ENCODE assay signal across 8 cellular contexts in the genomic region with DNA sequence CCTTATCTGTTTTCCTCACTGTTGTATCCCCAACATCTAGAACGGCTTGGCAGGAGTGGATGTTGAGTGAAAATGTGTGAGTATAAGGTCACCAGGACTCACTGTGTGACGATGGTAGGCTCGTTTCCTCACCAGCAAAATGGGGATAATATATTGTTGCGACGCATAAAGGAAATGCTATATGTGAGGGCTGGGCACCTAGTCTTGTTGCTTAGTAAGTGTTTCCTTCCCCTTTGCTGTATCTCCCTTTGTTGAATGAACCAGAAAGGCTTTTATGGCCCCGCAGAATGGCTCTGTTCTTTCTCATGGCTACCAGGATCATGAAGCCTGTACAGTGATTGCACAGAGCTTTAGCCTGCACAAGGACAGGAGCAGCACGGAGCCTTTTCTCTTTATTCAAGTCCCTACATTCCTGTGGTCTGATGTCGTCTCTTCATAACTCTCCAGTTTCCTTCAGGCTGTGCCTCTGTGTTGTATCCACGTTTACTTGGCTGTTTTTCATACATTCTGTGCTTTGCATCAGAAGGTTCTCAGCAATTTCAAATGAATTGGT. TPM values are rescaled to one million over a fixed set of nuclear protein-coding genes. Genes with fewer than 3 reads are reported as not detected.
DNase-seq lines count a peak whose midpoint lies in the region; ATAC-seq and TF ChIP-seq lines count a peak whose summit lies in the region.

No MANE protein-coding gene starts in this region.

- DNase-seq in EL (peak; percentile 91), Panc1 (ENCODE audit: low read depth, low spot score) (no peak), endothelial cell (ENCODE audit: low spot score) (no peak), GM19238 (ENCODE audit: insufficient read length, low spot score) (no peak), DMS 273 treated with DMSO at 0.1 percent for 48 hours (lab: John Stamatoyannopoulos, UW) (no peak)
- peak in 7 of 9 donors; percentile 20 to 48 (median 32) for DNase-seq in naive thymus-derived CD4-positive, alpha-beta T cell

- no peaks in the 10 kb centered on the region for H3K27me3 ChIP-seq in Panc1 (ENCODE audit: control insufficient read depth, insufficient read depth, low read length)
- no peaks in the 10 kb centered on the region for H3K27me3 ChIP-seq in naive thymus-derived CD4-positive, alpha-beta T cell (ENCODE audit: control insufficient read depth in 2 of 2, insufficient read depth in 2 of 2, low read length in 2 of 2)

- POLR2A ChIA-PET in Panc1 (lab: Charles Lee), result no interaction called here
- POLR2A ChIA-PET in naive thymus-derived CD4-positive, alpha-beta T cell (lab: Charles Lee), result interaction anchor here (0.9 to 1.0 kb wide), 2 partner anchors 13 to 59 kb away, joined by 3 to 4 read pairs; no protein-coding TSS in a partner anchor

- peaks cover 3% of the 10 kb centered on the region for H3K27me3 Mint-ChIP-seq in endothelial cell (ENCODE audit: unreplicated experiment)
- H3K27me3 Mint-ChIP-seq in naive thymus-derived CD4-positive, alpha-beta T cell, result no peaks in the 10 kb centered on the region

- H3K9me3 Mint-ChIP-seq in endothelial cell (ENCODE audit: unreplicated experiment), result no peaks in the 10 kb centered on the region
- peaks cover 0 to 3% (median 0%) of the 10 kb centered on the region in 11 donors for H3K9me3 Mint-ChIP-seq in naive thymus-derived CD4-positive, alpha-beta T cell

- in situ Hi-C loops in Panc1 (cut with HindIII; ENCODE audit: low pct_unique_long_range_greater_than_20kb, low sequenced_read_pairs), result no loop called here

- H3K27ac Mint-ChIP-seq in endothelial cell (ENCODE audit: unreplicated experiment), result peak overlapping the region; percentile 98
- H3K27ac Mint-ChIP-seq in naive thymus-derived CD4-positive, alpha-beta T cell, result peak overlapping the region; percentile 65 to 95 (median 85)

- TF ChIP-seq CTCF in Panc1 (IDR thresholded peaks at IDR 0.05) (no peak), endothelial cell (IDR thresholded peaks at IDR 0.05; ENCODE audit: unreplicated experiment) (no peak)

- peak; percentile 72 for ATAC-seq in Panc1
- ATAC-seq in naive thymus-derived CD4-positive, alpha-beta T cell, result peak; percentile 83
- ATAC-seq in HG03097 (IDR thresholded peaks at IDR 0.05; ENCODE audit: low FRiP score, unreplicated experiment), result no peak
- ATAC-seq in HG02970 (IDR thresholded peaks at IDR 0.05; ENCODE audit: low FRiP score, unreplicated experiment), result no peak

- H3K9me3 ChIP-seq in Panc1 (ENCODE audit: control insufficient read depth, insufficient read depth, low read depth, low read length), result no peaks in the 10 kb centered on the region
- no peaks in the 10 kb centered on the region for H3K9me3 ChIP-seq in naive thymus-derived CD4-positive, alpha-beta T cell (ENCODE audit: control insufficient read depth in 2 of 3, low read length in 3 of 3)

- peak overlapping the region; percentile 29 for H3K4me3 Mint-ChIP-seq in endothelial cell (ENCODE audit: unreplicated experiment)
- H3K4me3 Mint-ChIP-seq in naive thymus-derived CD4-positive, alpha-beta T cell, result peak overlapping the region; percentile 67 to 87 (median 78)

- peaks cover 4% of the 10 kb centered on the region; the same call in 1 of the 2 replicates for H3K36me3 ChIP-seq in Panc1 (ENCODE audit: control insufficient read depth, insufficient read depth, low read length)
- no peaks in the 10 kb centered on the region for H3K36me3 ChIP-seq in naive thymus-derived CD4-positive, alpha-beta T cell (ENCODE audit: control insufficient read depth in 2 of 3, insufficient read depth in 3 of 3, low read length in 3 of 3)

- H3K4me3 ChIP-seq in Panc1 (ENCODE audit: low read depth in 2 of 2, low read length in 2 of 2), result 0 out of 4 replicates have a peak overlapping the region, but pooled peaks of 1 of the 2 experiments have one; percentile 2
- H3K4me3 ChIP-seq in naive thymus-derived CD4-positive, alpha-beta T cell (ENCODE audit: low read length), result peak overlapping the region; percentile 28

- CTCF ChIA-PET in Panc1 (lab: Charles Lee), result interaction anchor here (0.6 kb wide), 1 partner anchor 17 kb away, joined by 3 read pairs; no protein-coding TSS in a partner anchor
- CTCF ChIA-PET in naive thymus-derived CD4-positive, alpha-beta T cell (lab: Charles Lee), result no interaction called here

- no TSS peak for BruUV-seq in Panc1 (replicated peaks; lab: Mats Ljungman, UMichigan)

- peaks cover 27% of the 10 kb centered on the region for H3K4me1 ChIP-seq in Panc1 (ENCODE audit: control insufficient read depth, insufficient read depth, low read length)
- H3K4me1 ChIP-seq in naive thymus-derived CD4-positive, alpha-beta T cell (ENCODE audit: control insufficient read depth in 2 of 2, insufficient read depth in 2 of 2, low read length in 2 of 2), result peaks cover 21 to 53% of the 10 kb centered on the region in 2 donors

- intact Hi-C loops in Panc1 (cut with micrococcal nuclease; ENCODE audit: unreplicated experiment), result loop anchor here (10.0 kb wide), 1 partner anchor 128 kb away; no protein-coding TSS in a partner anchor
- intact Hi-C loops in naive thymus-derived CD4-positive, alpha-beta T cell (cut with micrococcal nuclease), result no loop called here

- H3K27ac ChIP-seq in Panc1 (ENCODE audit: low read length), result peak overlapping the region; percentile 68
- peak overlapping the region; percentile 59 for H3K27ac ChIP-seq in naive thymus-derived CD4-positive, alpha-beta T cell (ENCODE audit: low read depth, low read length)

- H3K4me1 Mint-ChIP-seq in endothelial cell (ENCODE audit: unreplicated experiment), result peaks cover 49% of the 10 kb centered on the region
- H3K4me1 Mint-ChIP-seq in naive thymus-derived CD4-positive, alpha-beta T cell, result peaks cover 44 to 86% (median 75%) of the 10 kb centered on the region in 7 donors

- H3K36me3 Mint-ChIP-seq in endothelial cell (ENCODE audit: low read depth, unreplicated experiment), result peaks cover 8% of the 10 kb centered on the region
- peaks cover 3 to 23% (median 6%) of the 10 kb centered on the region in 5 donors for H3K36me3 Mint-ChIP-seq in naive thymus-derived CD4-positive, alpha-beta T cell

RNA-seq across cellular contexts. Expression of a gene that starts 5.4 kb away (rescaled TPM):
- 30.7 TPM for total RNA-seq in Panc1 (2021; ENCODE audit: unreplicated experiment)
- 7.5 TPM for polyA plus RNA-seq in Panc1 (2012; ENCODE audit: insufficient read length)
- total RNA-seq in endothelial cell (ENCODE audit: unreplicated experiment), result 53.4 TPM
- total RNA-seq in naive thymus-derived CD4-positive, alpha-beta T cell, result 100 to 1,000 TPM in 4 of 5 experiments, 10 to 100 TPM in 1; 67.4 to 165 (median 146) TPM
- polyA plus RNA-seq in naive thymus-derived CD4-positive, alpha-beta T cell, result 100 to 1,000 TPM; 102 to 119 TPM

Comparison
In these comparisons a context has a peak if more than half of its experiments do, and no peak if none do; other contexts are left out.
1. DNase-seq: peak in EL (single experiment) and naive thymus-derived CD4-positive, alpha-beta T cell (7 of 9); none in Panc1 (single experiment), endothelial cell (single experiment), GM19238 (single experiment) and DMS 273 treated with DMSO at 0.1 percent for 48 hours (single experiment).
2. ATAC-seq: peak in Panc1 (single experiment) and naive thymus-derived CD4-positive, alpha-beta T cell (single experiment); none in HG03097 (single experiment) and HG02970 (single experiment).